In the genomic region with DNA sequence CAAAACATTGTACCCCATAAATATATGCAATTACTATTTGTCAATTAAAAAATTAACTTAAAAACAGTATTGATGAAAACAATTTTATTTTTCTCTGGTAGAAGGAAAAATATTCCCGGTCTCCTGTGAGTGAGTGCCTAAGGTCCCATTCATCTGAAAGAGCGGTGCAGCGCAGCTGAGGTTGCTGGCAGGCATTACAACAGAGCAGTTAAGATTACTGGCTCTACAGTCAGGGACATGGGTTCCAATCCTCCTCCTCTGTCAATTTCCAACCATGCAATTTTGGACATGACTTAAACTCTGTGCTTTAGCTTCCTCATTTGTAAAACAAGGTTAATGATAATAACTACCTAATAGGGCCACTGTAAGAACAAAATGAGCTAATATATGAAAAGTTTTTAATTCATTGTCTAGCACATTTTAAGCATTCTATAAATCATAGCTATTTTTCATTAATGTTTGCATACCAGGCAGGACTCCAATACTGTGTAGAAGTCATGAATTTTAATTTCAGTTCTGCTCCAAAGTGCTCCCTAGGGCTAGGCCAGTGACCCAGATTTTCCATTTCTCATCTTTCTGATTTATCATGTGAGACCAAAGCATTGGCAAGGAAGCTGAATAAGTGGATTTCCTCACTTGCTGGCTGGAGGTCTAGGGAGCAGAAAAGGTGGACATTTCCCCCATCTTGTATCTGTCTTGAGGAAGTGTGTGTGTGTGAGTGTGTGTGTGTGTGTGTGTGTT, we compare ENCODE assay signal across 7 cellular contexts.
DNase-seq lines count a peak whose midpoint lies in the region; ATAC-seq and TF ChIP-seq lines count a peak whose summit lies in the region.
"Not testable (repeated sequence)": the region's sequence is repeated elsewhere in the genome, so short reads cannot be mapped to it uniquely, and the experiment has no call there.

No MANE protein-coding gene starts in this region.

- H3F3A ChIP-seq in PC-3 (ENCODE audit: low read length, unreplicated experiment): not testable (repeated sequence)

- TF ChIP-seq POLR2A in body of pancreas (IDR thresholded peaks at IDR 0.05); heart left ventricle (IDR thresholded peaks at IDR 0.05); gastrocnemius medialis (IDR thresholded peaks at IDR 0.05): not testable (repeated sequence)

- CTCF ChIA-PET in PC-3 (lab: Charles Lee): not testable (repeated sequence)

- no CpG with 5 or more reads among the region's 3 CpGs for WGBS in body of pancreas, 2 donors
- no CpG with 5 or more reads among the region's 3 CpGs for WGBS in heart left ventricle, 4 donors
- WGBS in psoas muscle, 3 donors: no CpG with 5 or more reads among the region's 3 CpGs
- WGBS in aorta, 2 donors: no CpG with 5 or more reads among the region's 3 CpGs

- not testable (repeated sequence) for H3K79me2 ChIP-seq in PC-3 (ENCODE audit: low read length)

- in situ Hi-C loops in gastrocnemius medialis (cut with MboI; ENCODE audit: low sequenced_read_pairs in 4 of 4): not testable (repeated sequence)

- H3K4me1 ChIP-seq in PC-3 (ENCODE audit: insufficient read depth, low read length); body of pancreas; heart left ventricle; psoas muscle; gastrocnemius medialis; aorta (ENCODE audit: control insufficient read depth in 1 of 2, insufficient read depth in 2 of 2, low read length in 2 of 2): not testable (repeated sequence)

- H3K9me2 ChIP-seq in PC-3 (replicated peaks; ENCODE audit: low read length): not testable (repeated sequence)

- not testable (repeated sequence) for H3K9ac ChIP-seq in PC-3 (ENCODE audit: low read length)

- not testable (repeated sequence) for BruUV-seq in PC-3 (replicated peaks; lab: Mats Ljungman, UMichigan)

- H3K27ac ChIP-seq in PC-3 (ENCODE audit: low read length); body of pancreas; heart left ventricle; psoas muscle; gastrocnemius medialis; aorta (ENCODE audit: low read depth in 1 of 2, low read length in 2 of 2): not testable (repeated sequence)

- POLR2A ChIA-PET in PC-3 (lab: Charles Lee; ENCODE audit: unreplicated experiment): not testable (repeated sequence)

- DNase-seq in PC-3, body of pancreas, heart left ventricle, left ventricle myocardium superior, psoas muscle, gastrocnemius medialis, aorta: not testable (repeated sequence)

- H4K20me1 ChIP-seq in PC-3 (ENCODE audit: low read length): not testable (repeated sequence)

- H3K9me3 ChIP-seq in PC-3 (ENCODE audit: low read length); body of pancreas; heart left ventricle; psoas muscle; gastrocnemius medialis; aorta (ENCODE audit: control insufficient read depth, low read length): not testable (repeated sequence)

- H3K4me3 ChIP-seq in PC-3 (ENCODE audit: low read length); body of pancreas; heart left ventricle; psoas muscle; gastrocnemius medialis; aorta (ENCODE audit: low read length in 2 of 2): not testable (repeated sequence)

- intact Hi-C loops in PC-3 (cut with micrococcal nuclease); body of pancreas (cut with DNase I); heart left ventricle (cut with DNase I); left ventricle myocardium superior (cut with micrococcal nuclease); psoas muscle (cut with DNase I); gastrocnemius medialis (cut with DNase I; ENCODE audit: low total_unique reads); aorta (cut with DNase I): not testable (repeated sequence)

- H2AFZ ChIP-seq in PC-3 (ENCODE audit: low read length): not testable (repeated sequence)

- H3K4me2 ChIP-seq in PC-3 (ENCODE audit: low read length): not testable (repeated sequence)

- not testable (repeated sequence) for H3K36me3 ChIP-seq in PC-3 (ENCODE audit: low read depth, low read length); body of pancreas (replicated peaks in 1 of 2; ENCODE audit: insufficient read depth in 1 of 2, low read depth in 2 of 2); heart left ventricle; psoas muscle (ENCODE audit: insufficient read depth in 1 of 2, low read depth in 1 of 2); gastrocnemius medialis; aorta (ENCODE audit: control insufficient read depth in 1 of 2, insufficient read depth in 2 of 2, low read length in 1 of 2)

- H3K27me3 ChIP-seq in PC-3 (ENCODE audit: low read length); body of pancreas; heart left ventricle; psoas muscle (ENCODE audit: insufficient read depth in 3 of 3, low read length in 2 of 3); gastrocnemius medialis; aorta (ENCODE audit: control insufficient read depth in 1 of 2, insufficient read depth in 2 of 2, low read length in 1 of 2): not testable (repeated sequence)

- not testable (repeated sequence) for TF ChIP-seq CTCF in PC-3 (conservative IDR thresholded peaks at IDR 0.05; ENCODE audit: low read depth, low read length); body of pancreas (IDR thresholded peaks at IDR 0.05); heart left ventricle (IDR thresholded peaks at IDR 0.05); psoas muscle (IDR thresholded peaks at IDR 0.05); gastrocnemius medialis (IDR thresholded peaks at IDR 0.05 in 4 of 5, conservative IDR thresholded peaks at IDR 0.05 in 1 of 5)

- ATAC-seq in PC-3 (peak; percentile 38; the same call in 1 of the 2 replicates), body of pancreas (peak; percentile 15), heart left ventricle (peak; percentile 36 to 78 (median 46)), left ventricle myocardium superior (peak; percentile 63), psoas muscle (peak; percentile 22 to 71 (median 66)), gastrocnemius medialis (peak; percentile 48 to 50), aorta (ENCODE audit: low FRiP score) (peak; percentile 91)

Comparison
In these comparisons a context has a peak if more than half of its experiments do, and no peak if none do; other contexts are left out.
1. ATAC-seq: peak in every context shown above with its lines; median percentile 91 in aorta; 66 in psoas muscle; 63 in left ventricle myocardium superior; 49 in gastrocnemius medialis; 46 in heart left ventricle; 38 in PC-3; 15 in body of pancreas.